ENCODE assay signal across 8 cellular contexts in the genomic region with DNA sequence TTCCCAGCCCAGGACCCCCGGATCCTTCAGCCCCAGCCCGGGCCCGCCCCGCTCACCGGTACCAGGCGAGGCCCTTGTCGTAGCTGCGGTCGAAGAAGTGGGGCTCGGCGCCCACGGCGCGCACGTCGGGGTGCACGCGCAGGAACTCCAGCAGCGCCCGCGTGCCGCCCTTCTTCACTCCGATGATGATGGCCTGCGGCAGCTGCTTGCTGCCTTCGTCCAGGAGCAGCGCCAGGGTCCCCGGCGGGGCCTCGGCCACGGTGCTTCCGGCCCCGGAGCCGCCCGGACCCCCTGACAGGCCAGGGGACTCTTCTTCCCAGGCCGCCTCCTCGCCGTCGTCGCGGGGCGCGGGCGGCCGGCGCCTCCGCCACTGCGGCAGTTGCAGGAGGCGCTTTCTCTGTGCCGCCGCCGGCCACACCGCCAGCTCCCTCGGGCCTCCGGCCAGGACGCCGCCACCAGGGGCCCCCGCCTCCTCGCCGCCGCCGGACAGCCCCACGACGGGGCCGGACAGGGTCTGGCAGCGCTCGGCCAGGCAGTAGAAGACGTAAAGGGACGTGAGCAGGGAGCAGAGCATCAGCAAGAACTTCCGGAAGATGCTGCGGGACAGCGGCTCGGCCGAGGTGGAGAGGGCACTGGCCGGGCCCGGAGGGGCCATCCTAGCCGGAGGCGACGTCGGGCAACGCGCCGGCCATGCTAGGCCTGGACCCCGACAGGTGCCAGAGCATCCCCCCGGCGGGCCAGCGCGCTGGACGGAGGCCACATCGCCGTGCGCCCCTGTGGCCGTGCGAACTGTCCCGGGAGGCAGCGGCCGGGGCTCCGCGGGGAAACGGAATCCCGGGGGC. TPM values are rescaled to one million over a fixed set of nuclear protein-coding genes. Genes with fewer than 3 reads are reported as not detected.
DNase-seq lines count a peak whose midpoint lies in the region; ATAC-seq, FAIRE-seq and TF ChIP-seq lines count a peak whose summit lies in the region.

No MANE protein-coding gene starts in this region.

- 25% methylated on average over 22 of the region's 100 CpGs for WGBS in mammary epithelial cell (ENCODE audit: low coverage, missing lambda C conversion rate)

- no peaks in the 10 kb centered on the region for H3K36me3 Mint-ChIP-seq in Caco-2 (ENCODE audit: insufficient read depth, unreplicated experiment)

- POLR2A ChIA-PET in Caco-2 (lab: Charles Lee), result no interaction called here

- H3K4me3 ChIP-seq in mammary epithelial cell (replicated peaks in 1 of 3; ENCODE audit: insufficient read depth in 1 of 3, low read depth in 2 of 3, low read length in 3 of 3) (peak overlapping the region; percentile 50 to 71 (median 53)), kidney epithelial cell (ENCODE audit: low read depth, low read length) (peak overlapping the region; percentile 56), Caco-2 (ENCODE audit: low read depth, low read length) (no peak overlapping the region)

- DNase-seq in HK-2 (ENCODE audit: unreplicated experiment) (peak; percentile 43), mammary epithelial cell (no peak), kidney epithelial cell (ENCODE audit: low read depth) (no peak), Caco-2 (no peak), D721Med (ENCODE audit: insufficient read length, low spot score) (no peak)
- peak in 1 of 2 donors; percentile 24 for DNase-seq in stimulated activated naive CD8-positive, alpha-beta T cell treated with anti-CD3 and anti-CD28 coated beads, Interleukin-15, amount 100 ng/mL, for 72 hours

- H3K4me2 ChIP-seq in mammary epithelial cell (ENCODE audit: insufficient read depth, low read depth, low read length), result peak overlapping the region; percentile 94

- peaks cover 23% of the 10 kb centered on the region for H3K4me1 Mint-ChIP-seq in stimulated activated naive CD8-positive, alpha-beta T cell treated with anti-CD3 and anti-CD28 coated beads, Interleukin-15, amount 100 ng/mL, for 72 hours
- no peaks in the 10 kb centered on the region for H3K4me1 Mint-ChIP-seq in Caco-2 (ENCODE audit: low read depth, unreplicated experiment)

- in situ Hi-C loops in mammary epithelial cell (cut with MboI; ENCODE audit: low sequenced_read_pairs in 2 of 2), result loop anchor here in 1 of 2 donors (25.0 kb wide), 1 partner anchor 1337 kb away; no protein-coding TSS in a partner anchor

- TF ChIP-seq CTCF in mammary epithelial cell (conservative IDR thresholded peaks at IDR 0.05 in 1 of 2, IDR thresholded peaks at IDR 0.05 in 1 of 2; ENCODE audit: extremely low read depth in 1 of 2, insufficient read depth in 1 of 2, low read depth in 1 of 2, low read length in 2 of 2) (no peak), kidney epithelial cell (IDR thresholded peaks at IDR 0.05; ENCODE audit: insufficient read depth, low read length, poor library complexity, severe bottlenecking) (no peak), Caco-2 (IDR thresholded peaks at IDR 0.05; ENCODE audit: insufficient read depth in 1 of 2, low read depth in 1 of 2, low read length in 1 of 2, severe bottlenecking in 1 of 2, unreplicated experiment in 1 of 2) (no peak), D721Med (IDR thresholded peaks at IDR 0.05; ENCODE audit: insufficient read depth, missing control alignments) (no peak)

- H3K9me3 ChIP-seq in mammary epithelial cell (replicated peaks; ENCODE audit: insufficient read depth, low read length) (no peaks in the 10 kb centered on the region), Caco-2 (no peaks in the 10 kb centered on the region)

- FAIRE-seq in D721Med (lab: Jason Lieb, UNC), result no peak

- no peaks in the 10 kb centered on the region for H3K9me3 Mint-ChIP-seq in stimulated activated naive CD8-positive, alpha-beta T cell treated with anti-CD3 and anti-CD28 coated beads, Interleukin-15, amount 100 ng/mL, for 72 hours
- no peaks in the 10 kb centered on the region for H3K9me3 Mint-ChIP-seq in Caco-2 (ENCODE audit: unreplicated experiment)

- H3K9ac ChIP-seq in mammary epithelial cell (ENCODE audit: insufficient read depth, low read length), result no peak overlapping the region

- CTCF ChIA-PET in mammary epithelial cell (lab: Charles Lee; ENCODE audit: low non-redundant PET) (interaction anchor here (0.6 kb wide), 1 partner anchor 345 kb away, joined by 3 read pairs; no protein-coding TSS in a partner anchor), Caco-2 (lab: Charles Lee) (no interaction called here)

- intact Hi-C loops in mammary epithelial cell (cut with micrococcal nuclease) (no loop called here), Caco-2 (cut with micrococcal nuclease; ENCODE audit: unreplicated experiment) (no loop called here)

- ATAC-seq in stimulated activated naive CD8-positive, alpha-beta T cell treated with anti-CD3 and anti-CD28 coated beads, Interleukin-15, amount 100 ng/mL, for 72 hours, result peak; percentile 29
- no peak for ATAC-seq in HG03565 (IDR thresholded peaks at IDR 0.05; ENCODE audit: unreplicated experiment)
- no peak for ATAC-seq in GM19397 (IDR thresholded peaks at IDR 0.05; ENCODE audit: unreplicated experiment)

- H3K27me3 ChIP-seq in mammary epithelial cell (ENCODE audit: insufficient read depth, low read length) (peaks cover 4% of the 10 kb centered on the region), kidney epithelial cell (ENCODE audit: control insufficient read depth, insufficient read depth, low read length) (no peaks in the 10 kb centered on the region), Caco-2 (replicated peaks; ENCODE audit: control insufficient read depth, insufficient read depth, low read length) (no peaks in the 10 kb centered on the region)

- H3K4me3 Mint-ChIP-seq in stimulated activated naive CD8-positive, alpha-beta T cell treated with anti-CD3 and anti-CD28 coated beads, Interleukin-15, amount 100 ng/mL, for 72 hours, result peak overlapping the region; percentile 20 to 76
- no peak overlapping the region for H3K4me3 Mint-ChIP-seq in Caco-2 (ENCODE audit: unreplicated experiment)

- H3K27ac Mint-ChIP-seq in stimulated activated naive CD8-positive, alpha-beta T cell treated with anti-CD3 and anti-CD28 coated beads, Interleukin-15, amount 100 ng/mL, for 72 hours, result no peak overlapping the region
- H3K27ac Mint-ChIP-seq in Caco-2 (ENCODE audit: unreplicated experiment), result no peak overlapping the region

- H3K27ac ChIP-seq in mammary epithelial cell (ENCODE audit: insufficient read depth, low read depth, low read length), result no peak overlapping the region

- H3K36me3 ChIP-seq in mammary epithelial cell (ENCODE audit: insufficient read depth, low read length), result no peaks in the 10 kb centered on the region
- no peaks in the 10 kb centered on the region for H3K36me3 ChIP-seq in kidney epithelial cell (ENCODE audit: control insufficient read depth, insufficient read depth, low read length)
- H3K36me3 ChIP-seq in Caco-2 (ENCODE audit: control insufficient read depth, insufficient read depth, low read length), result no peaks in the 10 kb centered on the region

- H3K79me2 ChIP-seq in mammary epithelial cell (ENCODE audit: insufficient read depth, low read length), result no peaks in the 10 kb centered on the region

- BruUV-seq in mammary epithelial cell (replicated peaks; lab: Mats Ljungman, UMichigan) (no TSS peak), Caco-2 (replicated peaks; lab: Mats Ljungman, UMichigan) (no TSS peak)

- peak overlapping the region; percentile 95 for H2AFZ ChIP-seq in mammary epithelial cell (ENCODE audit: low read depth, low read length)

- dilution Hi-C loops in mammary epithelial cell (cut with HindIII; ENCODE audit: low sequenced_read_pairs), result no loop called here

- peaks cover 90% of the 10 kb centered on the region for H3K27me3 Mint-ChIP-seq in stimulated activated naive CD8-positive, alpha-beta T cell treated with anti-CD3 and anti-CD28 coated beads, Interleukin-15, amount 100 ng/mL, for 72 hours
- H3K27me3 Mint-ChIP-seq in Caco-2 (ENCODE audit: insufficient read depth, unreplicated experiment), result no peaks in the 10 kb centered on the region

- H3K4me1 ChIP-seq in mammary epithelial cell (ENCODE audit: insufficient read depth, low read length) (peaks cover 14% of the 10 kb centered on the region), Caco-2 (no peaks in the 10 kb centered on the region)

- H4K20me1 ChIP-seq in mammary epithelial cell (ENCODE audit: insufficient read depth, low read length), result no peaks in the 10 kb centered on the region

RNA-seq across cellular contexts. Expression of a gene that starts 1.0 kb away (rescaled TPM):
- total RNA-seq in mammary epithelial cell (1 to 10 TPM; 1.0 to 1.7 TPM), kidney epithelial cell (37.5 and 38.4 TPM in 2 replicates), Caco-2 (2022) (0.51 TPM in 1 of 2 replicates, not detected in the other)
- 1.4 TPM for polyA plus RNA-seq in mammary epithelial cell
- 0.16 TPM for polyA minus RNA-seq in mammary epithelial cell

Comparison
In these comparisons a context has a peak if more than half of its experiments do, and no peak if none do; other contexts are left out.
1. RNA of a gene that starts 1.0 kb away (total RNA-seq): 37.5 to 38.4 TPM in kidney epithelial cell; 1.0 to 1.7 TPM in mammary epithelial cell and 0.51 TPM in Caco-2; every median in the first group is over 10 times any median in the second.